In genomic region chr1:202807926-202808757, GRCh38 we compare ENCODE assay signal across 8 cellular contexts. TPM values are rescaled to one million over a fixed set of nuclear protein-coding genes. Genes with fewer than 3 reads are reported as not detected.
A peak's percentile ranks its signal among the peaks of the same experiment; 100 is the strongest.
DNase-seq lines count a peak whose midpoint lies in the region; ATAC-seq, FAIRE-seq and TF ChIP-seq lines count a peak whose summit lies in the region.

KDM5B (minus strand) TSS chr1:202808421; CDS start chr1:202808305, 116 bp downstream.

- peaks cover 0 to 14% of the 10 kb centered on the region in 2 donors for H3K4me1 ChIP-seq in kidney (ENCODE audit: control insufficient read depth in 1 of 2, insufficient read depth in 1 of 2, low read depth in 1 of 2, low read length in 2 of 2)

- TF ChIP-seq CTCF in chondrocyte (IDR thresholded peaks at IDR 0.05) (no peak), kidney (IDR thresholded peaks at IDR 0.05; ENCODE audit: borderline replicate concordance, extremely low read depth, insufficient read depth) (no peak)

- H3K36me3 Mint-ChIP-seq in activated CD4-positive, alpha-beta T cell treated with anti-CD3 and anti-CD28 coated beads for 36 hours (ENCODE audit: low read depth) = peaks cover 5% of the 10 kb centered on the region
- H3K36me3 Mint-ChIP-seq in chondrocyte (ENCODE audit: low read depth) = no peaks in the 10 kb centered on the region

- no peaks in the 10 kb centered on the region for H3K9me3 ChIP-seq in kidney (ENCODE audit: control insufficient read depth in 1 of 2, low read length in 2 of 2)

- no peaks in the 10 kb centered on the region for H3K9me3 Mint-ChIP-seq in activated CD4-positive, alpha-beta T cell treated with anti-CD3 and anti-CD28 coated beads for 36 hours (ENCODE audit: low read depth)
- H3K9me3 Mint-ChIP-seq in chondrocyte (ENCODE audit: low read depth) = no peaks in the 10 kb centered on the region

- peak; percentile 95 for TF ChIP-seq POLR2A in GM12891 (IDR thresholded peaks at IDR 0.05; ENCODE audit: low read depth, low read length)

- FAIRE-seq in GM12891 (lab: Jason Lieb, UNC) (peak; percentile 65), kidney (lab: Jason Lieb, UNC) (no peak)

- peaks cover 58% of the 10 kb centered on the region for H3K4me1 Mint-ChIP-seq in activated CD4-positive, alpha-beta T cell treated with anti-CD3 and anti-CD28 coated beads for 36 hours
- peaks cover 65% of the 10 kb centered on the region for H3K4me1 Mint-ChIP-seq in chondrocyte (ENCODE audit: low read depth)

- H3K27me3 Mint-ChIP-seq in activated CD4-positive, alpha-beta T cell treated with anti-CD3 and anti-CD28 coated beads for 36 hours = peaks cover 8% of the 10 kb centered on the region
- no peaks in the 10 kb centered on the region for H3K27me3 Mint-ChIP-seq in chondrocyte (ENCODE audit: low read depth)

- peak; percentile 51 for ATAC-seq in activated CD4-positive, alpha-beta T cell treated with anti-CD3 and anti-CD28 coated beads for 36 hours
- no peak for ATAC-seq in HG02798 (IDR thresholded peaks at IDR 0.05; ENCODE audit: poor library complexity, unreplicated experiment)
- no peak for ATAC-seq in HG03135 (IDR thresholded peaks at IDR 0.05; ENCODE audit: unreplicated experiment)

- no peaks in the 10 kb centered on the region for H3K36me3 ChIP-seq in kidney (ENCODE audit: control insufficient read depth in 1 of 2, insufficient read depth in 2 of 2, low read length in 2 of 2)

- intact Hi-C loops in activated CD4-positive, alpha-beta T cell treated with anti-CD3 and anti-CD28 coated beads for 36 hours (cut with DNase I, micrococcal nuclease) = loop anchor here (1.0 to 10.0 kb wide), 10 partner anchors 61 to 1707 kb away; partner anchors contain the start of genes PPP1R12B (in 2 of the 2), BTG2 (in 1 of the 2), MDM4 (in 1 of the 2) and PPFIA4 (in 1 of the 2)
- intact Hi-C loops in kidney (cut with DNase I) = no loop called here

- H3K27ac Mint-ChIP-seq in activated CD4-positive, alpha-beta T cell treated with anti-CD3 and anti-CD28 coated beads for 36 hours = peak within 1 kb of the TSS; percentile 75
- peak within 1 kb of the TSS; percentile 84 for H3K27ac Mint-ChIP-seq in chondrocyte (ENCODE audit: unreplicated experiment)

- peak within 1 kb of the TSS; percentile 82 for H3K4me3 Mint-ChIP-seq in activated CD4-positive, alpha-beta T cell treated with anti-CD3 and anti-CD28 coated beads for 36 hours
- peak within 1 kb of the TSS; percentile 80 for H3K4me3 Mint-ChIP-seq in chondrocyte (ENCODE audit: unreplicated experiment)

- peak within 1 kb of the TSS; percentile 65 to 72 for H3K9ac ChIP-seq in kidney (ENCODE audit: low read length in 2 of 2)

- POLR2A ChIA-PET in activated CD4-positive, alpha-beta T cell treated with anti-CD3 and anti-CD28 coated beads for 36 hours (lab: Charles Lee) = interaction anchor here (0.7 kb wide), 1 partner anchor 12 kb away, joined by 3 read pairs; no protein-coding TSS in a partner anchor

- CTCF ChIA-PET in activated CD4-positive, alpha-beta T cell treated with anti-CD3 and anti-CD28 coated beads for 36 hours (lab: Charles Lee) = interaction anchor here (0.7 kb wide), 1 partner anchor 164 kb away, joined by 3 read pairs; no protein-coding TSS in a partner anchor

- H3K4me3 ChIP-seq in kidney (ENCODE audit: low read length in 2 of 2) = peak within 1 kb of the TSS; percentile 76 to 78

- H3K27ac ChIP-seq in kidney (ENCODE audit: low read depth in 2 of 2, low read length in 2 of 2) = peak within 1 kb of the TSS; percentile 72 to 91

- DNase-seq in GM12891 (ENCODE audit: insufficient read length, low spot score) (peak; percentile 43), NCI-H2171 (lab: John Stamatoyannopoulos, UW) (peak; percentile 12), chondrocyte (ENCODE audit: low spot score) (peak; percentile 91), kidney (peak; percentile 90)
- DNase-seq in activated CD4-positive, alpha-beta T cell treated with anti-CD3 and anti-CD28 coated beads for 36 hours = peak; percentile 86
- DNase-seq in stimulated activated CD4-positive, alpha-beta T cell treated with anti-CD3 and anti-CD28 coated beads, Interleukin-12 subunit alpha, Interleukin-12 subunit beta, amount 100 ng/mL, for 4 hours = peak; percentile 67

TF ChIP-seq in GM12891, 5 proteins besides CTCF, POLR2A, EP300 and RAD21:
- TF ChIP-seq POLR2AphosphoS5 (IDR thresholded peaks at IDR 0.05; ENCODE audit: low read depth, low read length) (peak; percentile 98), PAX5 (IDR thresholded peaks at IDR 0.05; ENCODE audit: insufficient read depth, low read length, severe bottlenecking) (no peak), POU2F2 (IDR thresholded peaks at IDR 0.05; ENCODE audit: low read depth, low read length) (peak; percentile 43; the same call in 1 of the 2 replicates), SPI1 (IDR thresholded peaks at IDR 0.05; ENCODE audit: low read depth, low read length) (no peak), TAF1 (IDR thresholded peaks at IDR 0.05; ENCODE audit: low read depth, low read length) (peak; percentile 85)

RNA-seq across cellular contexts. Expression of gene KDM5B, which starts in this region (rescaled TPM):
- polyA plus RNA-seq in GM12891 (2012; ENCODE audit: low read depth, missing spikeins) = 16.2 TPM
- total RNA-seq in activated CD4-positive, alpha-beta T cell treated with anti-CD3 and anti-CD28 coated beads for 36 hours = 10 to 100 TPM; 34.6 to 45.9 TPM
- 123 to 131 TPM (median 126 TPM) in 3 replicates for total RNA-seq in chondrocyte
- 55.5 TPM for total RNA-seq in kidney
- polyA plus RNA-seq in kidney (ENCODE audit: insufficient read depth, low read depth, low replicate concordance) = 10.7 TPM

Comparison
In these comparisons a context has a peak if more than half of its experiments do, and no peak if none do; other contexts are left out.
1. DNase-seq: peak in every context shown above with its lines; median percentile 91 in chondrocyte; 90 in kidney; 86 in activated CD4-positive, alpha-beta T cell treated with anti-CD3 and anti-CD28 coated beads for 36 hours; 67 in stimulated activated CD4-positive, alpha-beta T cell treated with anti-CD3 and anti-CD28 coated beads, Interleukin-12 subunit alpha, Interleukin-12 subunit beta, amount 100 ng/mL, for 4 hours; 43 in GM12891; 12 in NCI-H2171.